ENCODE assay signal across 32 cellular contexts in the genomic region with DNA sequence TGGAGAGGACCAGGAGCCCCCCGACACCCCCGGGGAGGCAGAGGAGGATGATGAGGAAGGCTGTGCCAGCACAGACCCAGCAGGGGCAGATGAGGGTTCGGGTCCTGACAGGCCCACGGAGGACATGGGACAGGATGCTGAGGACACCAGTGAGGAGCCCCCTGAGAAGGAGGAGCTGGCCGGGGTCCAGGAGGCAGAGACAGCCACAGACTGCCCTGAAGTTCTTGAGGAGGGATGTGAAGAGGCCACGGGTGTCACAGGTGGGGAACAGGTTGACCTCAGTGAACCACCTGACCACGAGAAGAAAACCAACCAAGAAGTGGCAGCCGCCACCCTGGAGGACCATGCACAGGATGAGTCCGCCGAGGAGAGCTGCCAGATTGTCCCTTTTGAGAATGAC. TPM values are rescaled to one million over a fixed set of nuclear protein-coding genes. Genes with fewer than 3 reads are reported as not detected.
"Had no signal": no experiment of that assay in that cellular context is flagged by ENCODE, and none has a peak within 500 bp of the region (broad histone marks: within the 10 kb centered on the region; RNA-seq: fewer than 3 reads in every experiment).

No MANE protein-coding gene starts in this region.

- H3K36me3 ChIP-seq: brain microvascular endothelial cell, colonic mucosa, WERI-Rb-1 had no signal

- H3K36me3 Mint-ChIP-seq: activated naive CD8-positive, alpha-beta T cell; T-cell had no signal

- H3K9me3 Mint-ChIP-seq: activated B cell treated with CpG ODN at 0.5 μM for 24 hours; activated CD8-positive, alpha-beta T cell treated with anti-CD3 and anti-CD28 coated beads for 36 hours; activated T-cell treated with anti-CD3 and anti-CD28 coated beads, Interleukin-2, amount 50 U/mL, for 4 hours; activated T-helper 17 cell treated with anti-CD3 and anti-CD28 coated beads, Interleukin-2, amount 50 U/mL, for 72 hours; dendritic cell treated with granulocyte-macrophage colony-stimulating factor and Interleukin-4, amounts not matched to agents 40 ng/mL and 50 ng/mL, for 4 days; T-cell; T-helper 1 cell treated with Interleukin-12 subunit alpha and Interleukin-12 subunit beta and Interleukin-4 antibody, amounts not matched to agents 30 μg/mL and 1 μg/mL, for 36 hours had no signal

- H3K4me3 ChIP-seq: colonic mucosa, dorsolateral prefrontal cortex, esophagus squamous epithelium, gastroesophageal sphincter had no signal

- H3K27ac ChIP-seq: brain microvascular endothelial cell, colonic mucosa, dorsolateral prefrontal cortex, epithelial cell of prostate, esophagus squamous epithelium, gastroesophageal sphincter, WERI-Rb-1 had no signal

- H3K27me3 ChIP-seq: brain microvascular endothelial cell, colonic mucosa had no signal

- H3K4me1 Mint-ChIP-seq: activated B cell treated with CpG ODN at 0.5 μM for 24 hours; activated T-helper 17 cell treated with anti-CD3 and anti-CD28 coated beads, Interleukin-2, amount 50 U/mL, for 72 hours had no signal

- H3K4me1 ChIP-seq: colonic mucosa had no signal

- ATAC-seq: activated CD4-positive, CD25-positive, alpha-beta regulatory T cell treated with anti-CD3 and anti-CD28 coated beads, Interleukin-2, amount 50 U/mL, for 24 hours; activated CD8-positive, alpha-beta T cell treated with anti-CD3 and anti-CD28 coated beads for 36 hours; activated T-cell treated with anti-CD3 and anti-CD28 coated beads, Interleukin-2, amount 50 U/mL, for 4 hours; activated T-helper 17 cell treated with anti-CD3 and anti-CD28 coated beads, Interleukin-2, amount 50 U/mL, for 72 hours; gastroesophageal sphincter; T-cell had no signal

- DNase-seq: activated B cell treated with CpG ODN at 0.5 μM for 24 hours; activated CD4-positive, alpha-beta T cell treated with anti-CD3 and anti-CD28 coated beads for 48 hours; activated CD4-positive, alpha-beta T cell treated with anti-CD3 and anti-CD28 coated beads, Interleukin-2, amount 50 U/mL, for 1 hour; activated CD4-positive, alpha-beta T cell treated with anti-CD3 and anti-CD28 coated beads, Interleukin-2, amount 50 U/mL, for 48 hours; activated CD8-positive, alpha-beta memory T cell treated with anti-CD3 and anti-CD28 coated beads for 24 hours; activated CD8-positive, alpha-beta T cell treated with anti-CD3 and anti-CD28 coated beads for 36 hours; activated effector memory CD4-positive, alpha-beta T cell treated with Interleukin-2 at 50 U/mL for 16 hours; activated gamma-delta T cell treated with Interleukin-2 at 50 U/mL for 16 hours; activated naive CD4-positive, alpha-beta T cell treated with anti-CD3 and anti-CD28 coated beads, Interleukin-2, amount 50 U/mL, for 16 hours; activated naive CD4-positive, alpha-beta T cell treated with Interleukin-2 at 50 U/mL for 16 hours; activated T-cell treated with anti-CD3 and anti-CD28 coated beads, Interleukin-2, amount 50 U/mL, for 4 hours; amniotic stem cell; anterior cingulate cortex; brain microvascular endothelial cell; caudate nucleus; colonic mucosa; dorsolateral prefrontal cortex; effector memory CD4-positive, alpha-beta T cell; esophagus squamous epithelium; foreskin melanocyte; SW 1271; T-cell; T-helper 9 cell; WERI-Rb-1 had no signal

- H3K27ac Mint-ChIP-seq: activated B cell treated with CpG ODN at 0.5 μM for 24 hours; activated CD8-positive, alpha-beta T cell treated with anti-CD3 and anti-CD28 coated beads for 36 hours; activated naive CD8-positive, alpha-beta T cell; activated T-helper 17 cell treated with anti-CD3 and anti-CD28 coated beads, Interleukin-2, amount 50 U/mL, for 72 hours; dendritic cell treated with granulocyte-macrophage colony-stimulating factor and Interleukin-4, amounts not matched to agents 40 ng/mL and 50 ng/mL, for 4 days; T-cell; T-helper 1 cell treated with Interleukin-12 subunit alpha and Interleukin-12 subunit beta and Interleukin-4 antibody, amounts not matched to agents 30 μg/mL and 1 μg/mL, for 36 hours had no signal

- H3K9me3 ChIP-seq: colonic mucosa, esophagus squamous epithelium, gastroesophageal sphincter had no signal

- H3K4me3 Mint-ChIP-seq: activated B cell treated with CpG ODN at 0.5 μM for 24 hours; activated CD8-positive, alpha-beta T cell treated with anti-CD3 and anti-CD28 coated beads for 36 hours; activated naive CD8-positive, alpha-beta T cell; activated T-cell treated with anti-CD3 and anti-CD28 coated beads, Interleukin-2, amount 50 U/mL, for 4 hours; activated T-helper 17 cell treated with anti-CD3 and anti-CD28 coated beads, Interleukin-2, amount 50 U/mL, for 72 hours; dendritic cell treated with granulocyte-macrophage colony-stimulating factor and Interleukin-4, amounts not matched to agents 40 ng/mL and 50 ng/mL, for 4 days; T-cell; T-helper 1 cell treated with Interleukin-12 subunit alpha and Interleukin-12 subunit beta and Interleukin-4 antibody, amounts not matched to agents 30 μg/mL and 1 μg/mL, for 36 hours had no signal

RNA-seq across cellular contexts. Expression of gene FGD5, which starts 0.9 kb away (rescaled TPM):
- total RNA-seq: activated B cell treated with CpG ODN at 0.5 μM for 24 hours; activated CD8-positive, alpha-beta T cell treated with anti-CD3 and anti-CD28 coated beads for 36 hours; bronchial epithelial cell had no signal
